In genomic region chr3:136835817-136836510, GRCh38 we compare ENCODE assay signal across 1 cellular context.
TF ChIP-seq lines count a peak whose summit lies in the region.

No MANE protein-coding gene starts in this region.

TF ChIP-seq in K562, 482 proteins besides CTCF, POLR2A, EP300 and RAD21:
- TF ChIP-seq ATF3 (IDR thresholded peaks at IDR 0.05) (peak; percentile 16; the same call in 1 of the 2 replicates), ATF3 (CRISPR knock-in tag; conservative IDR thresholded peaks at IDR 0.05) (no peak), NFXL1 (CRISPR knock-in tag; IDR thresholded peaks at IDR 0.05) (no peak), CEBPG (CRISPR knock-in tag; IDR thresholded peaks at IDR 0.05) (no peak; the same call in 1 of the 2 replicates), CEBPG (tag; conservative IDR thresholded peaks at IDR 0.05 in 1 of 2, IDR thresholded peaks at IDR 0.05 in 1 of 2) (peak; percentile 32 to 46; a peak in 2 of 4 replicates)
